Comparison of ENCODE assay signal across 1 cellular context in genomic region chr11:95095858-95096587, GRCh38.
TF ChIP-seq lines count a peak whose summit lies in the region.

No MANE protein-coding gene starts in this region.

TF ChIP-seq in GM12878, 131 proteins besides CTCF, POLR2A, EP300 and RAD21 (continued from another document and continues in another):
- TF ChIP-seq SMAD1 (IDR thresholded peaks at IDR 0.05; ENCODE audit: low read depth, partially characterized antibody) (no peak), ASH2L (IDR thresholded peaks at IDR 0.05; ENCODE audit: borderline replicate concordance, low read depth) (no peak), IKZF2 (IDR thresholded peaks at IDR 0.05) (peak; percentile 89), ETV6 (conservative IDR thresholded peaks at IDR 0.05 in 1 of 2, IDR thresholded peaks at IDR 0.05 in 1 of 2; ENCODE audit: borderline replicate concordance in 1 of 2, low read depth in 1 of 2) (peak in 1 of 2 experiments; percentile 83; a peak in 2 of 4 replicates), USF1 (IDR thresholded peaks at IDR 0.05; ENCODE audit: borderline replicate concordance, extremely low read length, insufficient read depth, low read depth, low read length) (no peak), STAT1 (conservative IDR thresholded peaks at IDR 0.05) (no peak), POLR2AphosphoS2 (IDR thresholded peaks at IDR 0.05; ENCODE audit: low read depth, low read length) (no peak), NBN (IDR thresholded peaks at IDR 0.05) (peak; percentile 87), ZNF592 (IDR thresholded peaks at IDR 0.05) (no peak), SMC3 (IDR thresholded peaks at IDR 0.05; ENCODE audit: borderline replicate concordance, low read length) (no peak), MEF2A (IDR thresholded peaks at IDR 0.05; ENCODE audit: insufficient read depth, low read depth, low read length) (peak; percentile 97), SKIL (IDR thresholded peaks at IDR 0.05; ENCODE audit: low read depth, poor library complexity, severe bottlenecking) (peak; percentile 85), RAD51 (IDR thresholded peaks at IDR 0.05) (no peak), NKRF (conservative IDR thresholded peaks at IDR 0.05) (no peak), MAX (IDR thresholded peaks at IDR 0.05; ENCODE audit: low read depth, low read length) (no peak), BRCA1 (IDR thresholded peaks at IDR 0.05; ENCODE audit: low read depth, low read length) (no peak), SPI1 (IDR thresholded peaks at IDR 0.05; ENCODE audit: borderline replicate concordance, insufficient read depth, low read depth, low read length) (peak; percentile 47; the same call in 1 of the 2 replicates), HDAC6 (IDR thresholded peaks at IDR 0.05; ENCODE audit: unreplicated experiment) (no peak), CREM (IDR thresholded peaks at IDR 0.05; ENCODE audit: low read depth) (peak; percentile 82), ZBTB11 (CRISPR knock-in tag; IDR thresholded peaks at IDR 0.05) (no peak), WRNIP1 (IDR thresholded peaks at IDR 0.05; ENCODE audit: borderline replicate concordance, low read depth, low read length) (no peak), LARP7 (IDR thresholded peaks at IDR 0.05) (no peak), IRF5 (IDR thresholded peaks at IDR 0.05; ENCODE audit: borderline replicate concordance) (no peak), MTA3 (IDR thresholded peaks at IDR 0.05; ENCODE audit: borderline replicate concordance, low read length) (peak; percentile 92), RFX5 (IDR thresholded peaks at IDR 0.05; ENCODE audit: low read depth, low read length) (no peak), HDGF (IDR thresholded peaks at IDR 0.05) (no peak), PAX8 (IDR thresholded peaks at IDR 0.05) (peak; percentile 100), NR2F1 (conservative IDR thresholded peaks at IDR 0.05) (peak; percentile 61; the same call in 1 of the 2 replicates), RELA (IDR thresholded peaks at IDR 0.05; ENCODE audit: borderline replicate concordance, partially characterized antibody) (no peak), MLLT1 (IDR thresholded peaks at IDR 0.05) (0 out of 2 replicates have a peak, but pooled peaks have one; percentile 53), EZH2 (IDR thresholded peaks at IDR 0.05; ENCODE audit: borderline replicate concordance, control insufficient read depth, low read depth, low read length) (no peak), ZSCAN29 (IDR thresholded peaks at IDR 0.05) (no peak), REST (IDR thresholded peaks at IDR 0.05; ENCODE audit: low read depth, low read length) (0 out of 2 replicates have a peak, but pooled peaks have one; percentile 49)
